ENCODE assay signal across 9 cellular contexts in genomic region chr16:4570688-4571321, GRCh38.
"Had no signal": no experiment of that assay in that cellular context is flagged by ENCODE, and none has a peak within 500 bp of the region (broad histone marks: within the 10 kb centered on the region; RNA-seq: fewer than 3 reads in every experiment).

No MANE protein-coding gene starts in this region.

- H3K4me1 ChIP-seq: gastroesophageal sphincter had no signal

- ATAC-seq: effector memory CD8-positive, alpha-beta T cell; gastroesophageal sphincter; left lung had no signal

- DNase-seq: activated effector memory CD4-positive, alpha-beta T cell treated with Interleukin-2 at 50 U/mL for 16 hours; activated T-cell treated with anti-CD3 and anti-CD28 coated beads, Interleukin-2, amount 50 U/mL, for 24 hours; cerebellar nuclear complex; effector memory CD8-positive, alpha-beta T cell; left lung; nephron progenitor cell; stimulated activated CD4-positive, alpha-beta T cell treated with anti-CD3 and anti-CD28 coated beads, Interleukin-12 subunit alpha, Interleukin-12 subunit beta, amount 100 ng/mL, for 4 hours; stimulated activated naive CD4-positive, alpha-beta T cell had no signal

- H3K27me3 ChIP-seq: gastroesophageal sphincter, left lung had no signal

- H3K27ac ChIP-seq: gastroesophageal sphincter, left lung had no signal

- H3K4me3 ChIP-seq: gastroesophageal sphincter, left lung had no signal

- H3K36me3 ChIP-seq: gastroesophageal sphincter, left lung had no signal
